In genomic region chr16:48609453-48610023, GRCh38 we compare ENCODE assay signal across 8 cellular contexts. TPM values are rescaled to one million over a fixed set of nuclear protein-coding genes. Genes with fewer than 3 reads are reported as not detected.
DNase-seq lines count a peak whose midpoint lies in the region; ATAC-seq and TF ChIP-seq lines count a peak whose summit lies in the region.

No MANE protein-coding gene starts in this region.

- TF ChIP-seq CTCF in left lung (IDR thresholded peaks at IDR 0.05) = no peak

- H3K36me3 ChIP-seq in HUES6 (ENCODE audit: control insufficient read depth, insufficient read depth, low read length) (peaks cover 3% of the 10 kb centered on the region; the same call in 1 of the 2 replicates), left lung (no peaks in the 10 kb centered on the region)

- H3K9me3 Mint-ChIP-seq in T-helper 1 cell treated with Interleukin-12 subunit alpha and Interleukin-12 subunit beta and Interleukin-4 antibody, amounts not matched to agents 30 μg/mL and 1 μg/mL, for 36 hours = peaks cover 3% of the 10 kb centered on the region

- no peak overlapping the region for H3K27ac Mint-ChIP-seq in T-helper 1 cell treated with Interleukin-12 subunit alpha and Interleukin-12 subunit beta and Interleukin-4 antibody, amounts not matched to agents 30 μg/mL and 1 μg/mL, for 36 hours

- no peaks in the 10 kb centered on the region for H3K9me3 ChIP-seq in HUES6 (ENCODE audit: control insufficient read depth, insufficient read depth, low read depth, low read length)
- no peaks in the 10 kb centered on the region for H3K9me3 ChIP-seq in left lung

- peaks cover 11% of the 10 kb centered on the region for H3K36me3 Mint-ChIP-seq in T-helper 1 cell treated with Interleukin-12 subunit alpha and Interleukin-12 subunit beta and Interleukin-4 antibody, amounts not matched to agents 30 μg/mL and 1 μg/mL, for 36 hours (ENCODE audit: low read depth)

- H3K27ac ChIP-seq in HUES6 (ENCODE audit: low read depth, low read length) (peak overlapping the region; percentile 86; the same call in 1 of the 2 replicates), left lung (peak overlapping the region; percentile 93 to 96)

- intact Hi-C loops in left lung (cut with DNase I) = no loop called here

- H3K4me3 Mint-ChIP-seq in T-helper 1 cell treated with Interleukin-12 subunit alpha and Interleukin-12 subunit beta and Interleukin-4 antibody, amounts not matched to agents 30 μg/mL and 1 μg/mL, for 36 hours = peak overlapping the region; percentile 33

- H3K27me3 Mint-ChIP-seq in T-helper 1 cell treated with Interleukin-12 subunit alpha and Interleukin-12 subunit beta and Interleukin-4 antibody, amounts not matched to agents 30 μg/mL and 1 μg/mL, for 36 hours (ENCODE audit: low read depth) = no peaks in the 10 kb centered on the region

- H3K4me1 ChIP-seq in HUES6 (ENCODE audit: control insufficient read depth, insufficient read depth, low read length) = peaks cover 51% of the 10 kb centered on the region
- H3K4me1 ChIP-seq in left lung = peaks cover 41 to 76% of the 10 kb centered on the region in 2 donors

- H3K4me1 Mint-ChIP-seq in T-helper 1 cell treated with Interleukin-12 subunit alpha and Interleukin-12 subunit beta and Interleukin-4 antibody, amounts not matched to agents 30 μg/mL and 1 μg/mL, for 36 hours (ENCODE audit: low read depth) = peaks cover 41% of the 10 kb centered on the region

- peak overlapping the region; percentile 97 for H3K9ac ChIP-seq in HUES6 (ENCODE audit: low read length)

- ATAC-seq in GM21529 (IDR thresholded peaks at IDR 0.05; ENCODE audit: unreplicated experiment) (peak; percentile 41), left lung (peak; percentile 27)

- peak overlapping the region; percentile 100 for H3K4me3 ChIP-seq in HUES6 (ENCODE audit: low read depth, low read length)
- peak overlapping the region; percentile 66 to 97 for H3K4me3 ChIP-seq in left lung

- no peaks in the 10 kb centered on the region for H3K27me3 ChIP-seq in HUES6 (ENCODE audit: control insufficient read depth, insufficient read depth, low read length)
- no peaks in the 10 kb centered on the region for H3K27me3 ChIP-seq in left lung

- peak; percentile 69 for DNase-seq in EH (ENCODE audit: low read depth)
- DNase-seq in central memory CD4-positive, alpha-beta T cell = peak; percentile 37
- DNase-seq in left lung = peak in 1 of 2 donors; percentile 91
- DNase-seq in stimulated activated CD8-positive, alpha-beta memory T cell treated with anti-CD3 and anti-CD28 coated beads, Interleukin-2, amount 100 ng/mL, for 48 hours (ENCODE audit: low read depth in 2 of 2) = peak; percentile 28 to 40
- DNase-seq in cortex of kidney (lab: John Stamatoyannopoulos, UW) = no peak

RNA-seq across cellular contexts. Expression of gene N4BP1, which starts 0.4 kb away (rescaled TPM):
- total RNA-seq in left lung = 10 to 100 TPM; 41.0 to 54.6 TPM
